ENCODE assay signal across 27 cellular contexts in genomic region chr1:145714524-145715111, GRCh38. TPM values are rescaled to one million over a fixed set of nuclear protein-coding genes. Genes with fewer than 3 reads are reported as not detected.
DNase-seq lines count a peak whose midpoint lies in the region; ATAC-seq and TF ChIP-seq lines count a peak whose summit lies in the region.
"Had no signal": no experiment of that assay in that cellular context is flagged by ENCODE, and none has a peak within 500 bp of the region (broad histone marks: within the 10 kb centered on the region; RNA-seq: fewer than 3 reads in every experiment).

No MANE protein-coding gene starts in this region.

- no peaks in the 10 kb centered on the region for H3K79me2 ChIP-seq in osteoblast (ENCODE audit: insufficient read depth, low read length)

- H3K27ac ChIP-seq in VCaP (peak overlapping the region; percentile 42), gastroesophageal sphincter (peak overlapping the region in 3 of 4 donors; percentile 33 to 57 (median 54)), thyroid gland (peak overlapping the region in 2 of 3 donors; percentile 12 to 46), osteoblast (ENCODE audit: low read depth, low read length) (no peak overlapping the region)
- H3K27ac ChIP-seq: dorsolateral prefrontal cortex, prostate gland, suprapubic skin had no signal

- H4K20me1 ChIP-seq in osteoblast (ENCODE audit: insufficient read depth, low read length): no peaks in the 10 kb centered on the region

- 32 to 37% methylated on average over 2 of the region's 6 CpGs for WGBS in gastroesophageal sphincter (ENCODE audit: low coverage in 1 of 2), 2 donors
- 80 to 87% methylated on average over 6 of the region's 6 CpGs for WGBS in thyroid gland, 2 donors

- TF ChIP-seq POLR2A in gastroesophageal sphincter (IDR thresholded peaks at IDR 0.05) (no peak), thyroid gland (IDR thresholded peaks at IDR 0.05) (no peak)

- no peak for TF ChIP-seq EP300 in gastroesophageal sphincter (IDR thresholded peaks at IDR 0.05)

- no peak overlapping the region for H3K4me2 ChIP-seq in osteoblast (ENCODE audit: insufficient read depth, low read length)
- H3K4me2 ChIP-seq: smooth muscle cell had no signal

- no peaks in the 10 kb centered on the region for H3K9me3 ChIP-seq in gastroesophageal sphincter
- H3K9me3 ChIP-seq in thyroid gland: no peaks in the 10 kb centered on the region
- H3K9me3 ChIP-seq in osteoblast (ENCODE audit: low read depth, low read length): no peaks in the 10 kb centered on the region
- H3K9me3 ChIP-seq: prostate gland, suprapubic skin had no signal

- intact Hi-C loops in thyroid gland (cut with DNase I): no loop called here

- H3K27me3 ChIP-seq in gastroesophageal sphincter (no peaks in the 10 kb centered on the region), thyroid gland (no peaks in the 10 kb centered on the region), osteoblast (ENCODE audit: insufficient read depth, low read length) (no peaks in the 10 kb centered on the region)
- H3K27me3 ChIP-seq: suprapubic skin had no signal

- no peak overlapping the region for H3K4me3 ChIP-seq in gastroesophageal sphincter
- H3K4me3 ChIP-seq in thyroid gland (replicated peaks in 1 of 3): no peak overlapping the region
- H3K4me3 ChIP-seq in osteoblast (ENCODE audit: insufficient read depth, low read length): no peak overlapping the region
- H3K4me3 ChIP-seq: dorsolateral prefrontal cortex, prostate gland, smooth muscle cell, suprapubic skin had no signal

- no peak overlapping the region for H2AFZ ChIP-seq in osteoblast (ENCODE audit: low read length)

- TF ChIP-seq CTCF in VCaP (conservative IDR thresholded peaks at IDR 0.05): no peak
- TF ChIP-seq CTCF in gastroesophageal sphincter (IDR thresholded peaks at IDR 0.05): no peak
- no peak for TF ChIP-seq CTCF in thyroid gland (IDR thresholded peaks at IDR 0.05)
- TF ChIP-seq CTCF in osteoblast (IDR thresholded peaks at IDR 0.05; ENCODE audit: extremely low read depth, low read depth, low read length): no peak

- DNase-seq in left kidney (ENCODE audit: low read depth, low spot score) (peak; percentile 41), thyroid gland (no peak), GDM1 (lab: John Stamatoyannopoulos, UW) (no peak), kidney tubule cell (ENCODE audit: low spot score) (no peak), osteoblast (ENCODE audit: insufficient read length, low spot score, missing footprints) (no peak)
- DNase-seq: activated CD4-positive, alpha-beta T cell treated with anti-CD3 and anti-CD28 coated beads for 1 hour; activated T-cell treated with anti-CD3 and anti-CD28 coated beads, Interleukin-2, amount 50 U/mL, for 1 hour; AML-193; amygdala; CD8-positive, alpha-beta T cell; foreskin fibroblast; hypothalamus; NCI-H187; NCI-H748 treated with DMSO at 0.1 percent for 48 hours; T-cell had no signal

- no peak for ATAC-seq in gastroesophageal sphincter
- ATAC-seq: CD8-positive, alpha-beta T cell; HCT116; stimulated activated memory B cell treated with anti-CD40 and anti-IgM and Interleukin-4, amounts not matched to agents 10 μg/mL and 1 μg/mL and 100 μg/mL, for 72 hours; T-cell had no signal

- peaks cover 0 to 26% (median 0%) of the 10 kb centered on the region in 3 donors for H3K4me1 ChIP-seq in gastroesophageal sphincter
- peaks cover 8 to 18% of the 10 kb centered on the region in 2 donors for H3K4me1 ChIP-seq in thyroid gland
- H3K4me1 ChIP-seq in osteoblast (ENCODE audit: insufficient read depth, low read length): peaks cover 3% of the 10 kb centered on the region
- H3K4me1 ChIP-seq: prostate gland, suprapubic skin had no signal

- H3K36me3 ChIP-seq in gastroesophageal sphincter (no peaks in the 10 kb centered on the region), thyroid gland (no peaks in the 10 kb centered on the region), osteoblast (ENCODE audit: insufficient read depth, low read length) (no peaks in the 10 kb centered on the region)
- H3K36me3 ChIP-seq: prostate gland, suprapubic skin had no signal

RNA-seq across cellular contexts. Expression of gene CD160, which starts 4.7 kb away (rescaled TPM):
- total RNA-seq in gastroesophageal sphincter: 1 to 10 TPM in 1 of 4 donors, under 1 TPM in 1, not detected in 2; 0.23 to 1.0 TPM
- not detected for total RNA-seq in thyroid gland
- not detected in 2 replicates for total RNA-seq in osteoblast
- total RNA-seq: epithelial cell of proximal tubule, HT1080, mesenteric fat pad, OCI-LY7, prostate gland, smooth muscle cell, suprapubic skin had no signal

RNA-seq across cellular contexts. Expression of gene PDZK1, which starts 7.5 kb away (rescaled TPM):
- total RNA-seq in gastroesophageal sphincter (under 1 TPM in 2 of 4 donors, not detected in 2; 0.46 to 0.87 TPM), thyroid gland (under 1 TPM in 3 of 4 donors, not detected in 1; 0.27 to 0.56 (median 0.29) TPM), osteoblast (0.29 and 0.36 TPM in 2 replicates)
- total RNA-seq: HT1080, mesenteric fat pad, smooth muscle cell had no signal
